ENCODE assay signal across 9 cellular contexts in the genomic region with DNA sequence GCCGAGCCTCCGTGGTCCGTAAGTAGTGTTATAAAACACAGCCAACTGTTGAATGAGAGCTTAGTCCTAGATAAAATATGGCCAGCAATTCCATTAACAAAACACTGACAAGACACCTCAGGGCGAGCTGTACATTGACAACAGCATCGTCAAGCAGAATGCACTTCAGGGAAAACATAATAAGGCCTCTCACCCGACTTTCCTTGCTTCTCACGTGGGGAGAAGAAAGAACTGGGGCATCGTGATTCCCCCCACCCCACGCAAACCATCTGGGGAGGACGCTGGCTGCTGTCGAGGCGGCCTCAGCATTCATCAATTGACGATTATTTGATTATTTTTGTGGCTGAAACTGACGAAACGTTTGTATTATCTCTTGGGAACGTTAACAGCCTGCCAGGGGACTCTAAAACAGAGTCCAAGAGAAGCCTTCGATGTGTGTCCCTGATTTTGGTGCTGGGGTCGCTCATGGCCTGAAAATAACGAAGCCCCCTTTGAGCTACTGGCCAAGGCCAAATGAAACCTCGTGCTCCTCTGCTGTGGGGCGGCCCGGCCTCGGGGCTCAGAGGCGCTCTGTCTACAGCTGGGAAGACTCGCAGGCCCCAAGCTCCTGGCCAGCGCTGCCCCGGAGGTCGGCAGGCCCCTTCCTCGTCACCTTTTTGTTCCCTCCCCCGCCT. TPM values are rescaled to one million over a fixed set of nuclear protein-coding genes. Genes with fewer than 3 reads are reported as not detected.
DNase-seq lines count a peak whose midpoint lies in the region; ATAC-seq, FAIRE-seq and TF ChIP-seq lines count a peak whose summit lies in the region.
"Had no signal": no experiment of that assay in that cellular context is flagged by ENCODE, and none has a peak within 500 bp of the region (broad histone marks: within the 10 kb centered on the region; RNA-seq: fewer than 3 reads in every experiment).

No MANE protein-coding gene starts in this region.

- H3K4me3 ChIP-seq in NT2/D1 (ENCODE audit: insufficient read length, low read depth) (peak overlapping the region; percentile 90), endothelial cell of umbilical vein (replicated peaks in 1 of 3; ENCODE audit: insufficient read depth in 1 of 3, low read depth in 1 of 3, low read length in 3 of 3) (peak overlapping the region in 2 of 3 experiments; percentile 24 to 76), neuron (ENCODE audit: low read length) (peak overlapping the region; percentile 75)

- peak overlapping the region; percentile 9 for H3K4me2 ChIP-seq in endothelial cell of umbilical vein (ENCODE audit: insufficient read depth, low read length)

- POLR2A ChIA-PET in endothelial cell of umbilical vein (lab: Charles Lee): interaction anchor here (1.3 kb wide), 1 partner anchor 12 kb away, joined by 4 read pairs; no protein-coding TSS in a partner anchor

- H3K27ac ChIP-seq in C4-2B (peak overlapping the region; percentile 92), endothelial cell of umbilical vein (ENCODE audit: insufficient read depth, low read depth, low read length) (peak overlapping the region; percentile 78)

- CTCF ChIA-PET in endothelial cell of umbilical vein (lab: Charles Lee): interaction anchor here (0.6 to 4.6 kb wide), 12 partner anchors 12 to 339 kb away, joined by 3 to 36 read pairs (median 4); partner anchors contain the start of gene SHROOM1

- peaks cover 10% of the 10 kb centered on the region for H3K79me2 ChIP-seq in endothelial cell of umbilical vein (ENCODE audit: control insufficient read depth, insufficient read depth, low read length)

- H3K9ac ChIP-seq in NT2/D1 (ENCODE audit: insufficient read length, low read depth) (peak overlapping the region; percentile 74), endothelial cell of umbilical vein (replicated peaks; ENCODE audit: extremely low read depth, insufficient read depth, low read length) (peak overlapping the region; percentile 82)

- H3K36me3 ChIP-seq in NT2/D1 (ENCODE audit: insufficient read depth, insufficient read length, low read length): peaks cover 29% of the 10 kb centered on the region
- no peaks in the 10 kb centered on the region for H3K36me3 ChIP-seq in endothelial cell of umbilical vein (ENCODE audit: control insufficient read depth in 2 of 2, extremely low read depth in 1 of 2, insufficient read depth in 2 of 2, low read length in 2 of 2)
- H3K36me3 ChIP-seq in neuron (ENCODE audit: insufficient read depth, low read length): peaks cover 21% of the 10 kb centered on the region

- H2AFZ ChIP-seq in endothelial cell of umbilical vein (ENCODE audit: low read depth, low read length) (peak overlapping the region; percentile 22), neuron (ENCODE audit: low read depth, low read length) (peak overlapping the region; percentile 47)

- intact Hi-C loops in endothelial cell of umbilical vein (cut with micrococcal nuclease): loop anchor here (1.0 to 5.0 kb wide), 6 partner anchors 17 to 479 kb away; partner anchors contain the start of genes KIF3A and SHROOM1

- TF ChIP-seq POLR2A in endothelial cell of umbilical vein (IDR thresholded peaks at IDR 0.05; ENCODE audit: low read depth, low read length): no peak

- no peaks in the 10 kb centered on the region for H3K4me1 ChIP-seq in NT2/D1 (ENCODE audit: insufficient read depth, insufficient read length)
- H3K4me1 ChIP-seq in endothelial cell of umbilical vein (ENCODE audit: control insufficient read depth, extremely low read depth, insufficient read depth, low read length): peaks cover 12% of the 10 kb centered on the region
- peaks cover 8% of the 10 kb centered on the region for H3K4me1 ChIP-seq in neuron (ENCODE audit: insufficient read depth, low read length)

- H3K27me3 ChIP-seq in NT2/D1 (ENCODE audit: insufficient read depth, insufficient read length) (no peaks in the 10 kb centered on the region), endothelial cell of umbilical vein (ENCODE audit: control insufficient read depth in 2 of 2, insufficient read depth in 2 of 2, low read length in 2 of 2) (peaks cover 0 to 7% of the 10 kb centered on the region in 2 experiments), neuron (ENCODE audit: insufficient read depth, low read length) (no peaks in the 10 kb centered on the region)

- BruUV-seq in endothelial cell of umbilical vein (replicated peaks; lab: Mats Ljungman, UMichigan): TSS peak; percentile 73

- FAIRE-seq in endothelial cell of umbilical vein (lab: Jason Lieb, UNC): no peak

- DNase-seq in NT2/D1 (ENCODE audit: low read depth, low spot score): no peak
- no peak for DNase-seq in endothelial cell of umbilical vein (ENCODE audit: low read depth, low spot score)
- no peak for DNase-seq in NCI-H1092 (lab: John Stamatoyannopoulos, UW)
- DNase-seq in NCI-H146 treated with DMSO at 0.1 percent for 48 hours (lab: John Stamatoyannopoulos, UW; ENCODE audit: unreplicated experiment): no peak

- H3K9me1 ChIP-seq in endothelial cell of umbilical vein (replicated peaks; ENCODE audit: control insufficient read depth, extremely low read depth, insufficient read depth, low read length): no peaks in the 10 kb centered on the region

- H4K20me1 ChIP-seq in endothelial cell of umbilical vein (replicated peaks; ENCODE audit: control insufficient read depth, extremely low read depth, insufficient read depth, low read length): no peaks in the 10 kb centered on the region

- peak; percentile 28 for ATAC-seq in GM21619 (IDR thresholded peaks at IDR 0.05; ENCODE audit: unreplicated experiment)
- ATAC-seq in HG02884 (IDR thresholded peaks at IDR 0.05; ENCODE audit: unreplicated experiment): no peak

- no peaks in the 10 kb centered on the region for H3K9me3 ChIP-seq in NT2/D1 (ENCODE audit: insufficient read depth, low read length)
- no peaks in the 10 kb centered on the region for H3K9me3 ChIP-seq in endothelial cell of umbilical vein (replicated peaks; ENCODE audit: control insufficient read depth, insufficient read depth, low read length)
- no peaks in the 10 kb centered on the region for H3K9me3 ChIP-seq in neuron (ENCODE audit: low read length)

- TF ChIP-seq CTCF in C4-2B (conservative IDR thresholded peaks at IDR 0.05): no peak
- no peak for TF ChIP-seq CTCF in endothelial cell of umbilical vein (IDR thresholded peaks at IDR 0.05; ENCODE audit: extremely low read depth in 1 of 2, insufficient read depth in 1 of 2, low read depth in 1 of 2, low read length in 2 of 2)

- dilution Hi-C loops in endothelial cell of umbilical vein (cut with MboI; ENCODE audit: extremely low pct_ligation_motif_present, low sequenced_read_pairs): no loop called here

TF ChIP-seq in endothelial cell of umbilical vein, 7 proteins besides CTCF, POLR2A, EP300 and RAD21:
- TF ChIP-seq, protein P1, sequence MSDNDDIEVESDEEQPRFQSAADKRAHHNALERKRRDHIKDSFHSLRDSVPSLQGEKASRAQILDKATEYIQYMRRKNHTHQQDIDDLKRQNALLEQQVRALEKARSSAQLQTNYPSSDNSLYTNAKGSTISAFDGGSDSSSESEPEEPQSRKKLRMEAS (IDR thresholded peaks at IDR 0.05; ENCODE audit: insufficient read depth, insufficient read length): no peak

RNA-seq across cellular contexts. Expression of gene GDF9, which starts 0.5 kb away (rescaled TPM):
- total RNA-seq in endothelial cell of umbilical vein: 0.32 TPM in 1 of 2 replicates, not detected in the other
- polyA plus RNA-seq in endothelial cell of umbilical vein: 0.07 and 0.24 TPM in 2 replicates
- 0.04 and 0.08 TPM in 2 replicates for polyA plus RNA-seq in endothelial cell of umbilical vein (2011; cell fraction: cytosol; rRNA removed)
- polyA plus RNA-seq in endothelial cell of umbilical vein (2011; cell fraction: nucleus; rRNA removed): 0.14 and 0.45 TPM in 2 replicates
- 0.09 TPM in 1 of 2 replicates, not detected in the other for polyA plus RNA-seq in endothelial cell of umbilical vein (2012)
- 0.15 and 0.19 TPM in 2 replicates for polyA minus RNA-seq in endothelial cell of umbilical vein
- polyA minus RNA-seq in endothelial cell of umbilical vein (2011; cell fraction: cytosol; rRNA and poly(A)+ RNA removed): not detected
- polyA minus RNA-seq in endothelial cell of umbilical vein (2011; cell fraction: nucleus; rRNA and poly(A)+ RNA removed): 1.4 and 1.8 TPM in 2 replicates

RNA-seq across cellular contexts. Expression of gene UQCRQ, which starts 0.6 kb away (rescaled TPM):
- total RNA-seq in endothelial cell of umbilical vein: 390 and 458 TPM in 2 replicates
- 246 and 263 TPM in 2 replicates for polyA plus RNA-seq in endothelial cell of umbilical vein
- 280 and 312 TPM in 2 replicates for polyA plus RNA-seq in endothelial cell of umbilical vein (2011; cell fraction: cytosol; rRNA removed)
- polyA plus RNA-seq in endothelial cell of umbilical vein (2011; cell fraction: nucleus; rRNA removed): 72.0 and 114 TPM in 2 replicates
- polyA plus RNA-seq in endothelial cell of umbilical vein (2012): 329 and 394 TPM in 2 replicates
- 30.1 and 50.5 TPM in 2 replicates for polyA minus RNA-seq in endothelial cell of umbilical vein
- 61.8 TPM for polyA minus RNA-seq in endothelial cell of umbilical vein (2011; cell fraction: cytosol; rRNA and poly(A)+ RNA removed)
- polyA minus RNA-seq in endothelial cell of umbilical vein (2011; cell fraction: nucleus; rRNA and poly(A)+ RNA removed): 16.8 and 20.5 TPM in 2 replicates

RNA-seq across cellular contexts. Expression of gene LEAP2, which starts 7.7 kb away (rescaled TPM):
- total RNA-seq in endothelial cell of umbilical vein: 0.40 and 0.99 TPM in 2 replicates
- 0.37 and 0.48 TPM in 2 replicates for polyA plus RNA-seq in endothelial cell of umbilical vein
- 0.12 and 0.16 TPM in 2 replicates for polyA plus RNA-seq in endothelial cell of umbilical vein (2011; cell fraction: cytosol; rRNA removed)
- polyA plus RNA-seq in endothelial cell of umbilical vein (2011; cell fraction: nucleus; rRNA removed): 3.0 and 3.6 TPM in 2 replicates
- 0.11 TPM in 1 of 2 replicates, not detected in the other for polyA plus RNA-seq in endothelial cell of umbilical vein (2012)
- polyA minus RNA-seq in endothelial cell of umbilical vein: not detected in 2 replicates
- polyA minus RNA-seq in endothelial cell of umbilical vein (2011; cell fraction: cytosol; rRNA and poly(A)+ RNA removed): not detected
- 0.43 and 1.2 TPM in 2 replicates for polyA minus RNA-seq in endothelial cell of umbilical vein (2011; cell fraction: nucleus; rRNA and poly(A)+ RNA removed)

RNA-seq across cellular contexts. Expression of gene SHROOM1, which starts 35.4 kb away (rescaled TPM):
- total RNA-seq in endothelial cell of umbilical vein: 20.9 and 21.0 TPM in 2 replicates
- polyA plus RNA-seq in endothelial cell of umbilical vein: 12.8 and 13.0 TPM in 2 replicates
- polyA plus RNA-seq in endothelial cell of umbilical vein (2011; cell fraction: cytosol; rRNA removed): 8.3 and 9.0 TPM in 2 replicates
- 25.4 and 29.9 TPM in 2 replicates for polyA plus RNA-seq in endothelial cell of umbilical vein (2011; cell fraction: nucleus; rRNA removed)
- 6.9 and 11.5 TPM in 2 replicates for polyA plus RNA-seq in endothelial cell of umbilical vein (2012)
- polyA minus RNA-seq in endothelial cell of umbilical vein: 5.3 and 6.6 TPM in 2 replicates
- 5.3 TPM for polyA minus RNA-seq in endothelial cell of umbilical vein (2011; cell fraction: cytosol; rRNA and poly(A)+ RNA removed)
- polyA minus RNA-seq in endothelial cell of umbilical vein (2011; cell fraction: nucleus; rRNA and poly(A)+ RNA removed): 7.0 and 11.0 TPM in 2 replicates

RNA-seq across cellular contexts. Expression of gene SOWAHA, which starts 52.7 kb away (rescaled TPM):
- not detected in 2 replicates for total RNA-seq in endothelial cell of umbilical vein
- polyA plus RNA-seq in endothelial cell of umbilical vein: not detected in 2 replicates
- polyA plus RNA-seq in endothelial cell of umbilical vein (2011; cell fraction: cytosol; rRNA removed): 0.01 TPM in 1 of 2 replicates, not detected in the other
- not detected in 2 replicates for polyA plus RNA-seq in endothelial cell of umbilical vein (2011; cell fraction: nucleus; rRNA removed)
- polyA plus RNA-seq in endothelial cell of umbilical vein (2012): not detected in 2 replicates
- polyA minus RNA-seq in endothelial cell of umbilical vein: not detected in 2 replicates
- not detected for polyA minus RNA-seq in endothelial cell of umbilical vein (2011; cell fraction: cytosol; rRNA and poly(A)+ RNA removed)
- not detected in 2 replicates for polyA minus RNA-seq in endothelial cell of umbilical vein (2011; cell fraction: nucleus; rRNA and poly(A)+ RNA removed)
- total RNA-seq: pulmonary artery endothelial cell had no signal
